ENCODE assay signal across 10 cellular contexts in the genomic region with DNA sequence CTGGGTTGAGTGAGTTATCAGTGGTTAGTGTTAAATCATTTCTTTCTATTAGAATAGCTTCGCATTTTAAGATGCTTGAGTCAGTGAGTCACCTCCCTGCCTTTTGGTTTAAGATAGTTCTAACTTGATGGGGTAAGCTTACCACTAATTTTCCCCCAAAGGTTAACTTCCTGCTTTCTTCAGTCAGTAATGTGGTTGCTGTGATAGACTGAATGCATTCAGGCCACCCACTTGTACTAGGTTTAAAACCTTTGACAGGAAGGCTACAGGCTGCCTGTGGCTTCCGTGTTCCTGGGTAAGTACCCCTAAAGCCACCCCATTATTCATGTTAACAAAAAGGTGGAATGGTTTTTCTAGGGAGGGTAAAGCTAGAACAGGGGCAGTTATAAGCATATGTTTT. TPM values are rescaled to one million over a fixed set of nuclear protein-coding genes. Genes with fewer than 3 reads are reported as not detected.
DNase-seq lines count a peak whose midpoint lies in the region; ATAC-seq and TF ChIP-seq lines count a peak whose summit lies in the region.
"Had no signal": no experiment of that assay in that cellular context is flagged by ENCODE, and none has a peak within 500 bp of the region (broad histone marks: within the 10 kb centered on the region; RNA-seq: fewer than 3 reads in every experiment).

No MANE protein-coding gene starts in this region.

- POLR2A ChIA-PET in WTC11 (lab: Charles Lee) = no interaction called here

- H2AFZ ChIP-seq in Loucy (ENCODE audit: low read length) = no peak overlapping the region

- peaks cover 18% of the 10 kb centered on the region for H3K4me1 ChIP-seq in Loucy (ENCODE audit: insufficient read depth, low read length, poor library complexity, severe bottlenecking)

- H3K36me3 Mint-ChIP-seq in WTC11 = peaks cover 80% of the 10 kb centered on the region
- H3K36me3 Mint-ChIP-seq in activated naive CD8-positive, alpha-beta T cell treated with anti-CD3 and anti-CD28 coated beads, Interleukin-2, amount 50 U/mL, for 24 hours (ENCODE audit: low read depth) = peaks cover 21% of the 10 kb centered on the region

- no peaks in the 10 kb centered on the region for H3K36me3 ChIP-seq in Loucy (ENCODE audit: insufficient read depth, low read length)

- peak overlapping the region; percentile 35 for H3K4me3 ChIP-seq in Loucy (ENCODE audit: low read length, poor library complexity, severe bottlenecking)

- no peak overlapping the region for H3K9ac ChIP-seq in Loucy (ENCODE audit: low read depth, low read length, poor library complexity, severe bottlenecking)

- peak overlapping the region; percentile 76 for H3K4me3 Mint-ChIP-seq in WTC11
- H3K4me3 Mint-ChIP-seq in activated naive CD8-positive, alpha-beta T cell treated with anti-CD3 and anti-CD28 coated beads, Interleukin-2, amount 50 U/mL, for 24 hours = no peak overlapping the region
- H3K4me3 Mint-ChIP-seq: nephron progenitor cell had no signal

- peaks cover 18% of the 10 kb centered on the region for H3K4me1 Mint-ChIP-seq in WTC11
- H3K4me1 Mint-ChIP-seq in activated naive CD8-positive, alpha-beta T cell treated with anti-CD3 and anti-CD28 coated beads, Interleukin-2, amount 50 U/mL, for 24 hours = peaks cover 26% of the 10 kb centered on the region

- TF ChIP-seq CTCF in Loucy (conservative IDR thresholded peaks at IDR 0.05; ENCODE audit: low read length) = no peak
- no peak for TF ChIP-seq CTCF in WTC11 (IDR thresholded peaks at IDR 0.05)

- no peaks in the 10 kb centered on the region for H3F3A ChIP-seq in Loucy (ENCODE audit: low read depth)

- H3K27me3 Mint-ChIP-seq in WTC11 (ENCODE audit: low read depth) = peaks cover 8% of the 10 kb centered on the region
- H3K27me3 Mint-ChIP-seq in activated naive CD8-positive, alpha-beta T cell treated with anti-CD3 and anti-CD28 coated beads, Interleukin-2, amount 50 U/mL, for 24 hours = no peaks in the 10 kb centered on the region

- no peak for DNase-seq in WTC11 (ENCODE audit: low spot score)
- peak; percentile 26 for DNase-seq in activated naive CD8-positive, alpha-beta T cell treated with anti-CD3 and anti-CD28 coated beads, Interleukin-2, amount 50 U/mL, for 24 hours
- DNase-seq in stimulated activated CD8-positive, alpha-beta memory T cell treated with anti-CD3 and anti-CD28 coated beads, Interleukin-12 subunit alpha, Interleukin-12 subunit beta, amount 100 ng/mL, for 4 hours (ENCODE audit: low read depth) = peak; percentile 19
- DNase-seq in NK-92 treated with Interleukin-12 subunit alpha and Interleukin-12 subunit beta, amount 100 ng/mL, for 24 hours (lab: John Stamatoyannopoulos, UW) = no peak
- DNase-seq: NCI-H69, nephron progenitor cell had no signal

- no peaks in the 10 kb centered on the region for H3K27me3 ChIP-seq in Loucy (ENCODE audit: insufficient read depth, low read length, poor library complexity, severe bottlenecking)

- ATAC-seq in WTC11 (no peak), HG03196 (IDR thresholded peaks at IDR 0.05; ENCODE audit: unreplicated experiment) (no peak), GM21381 (IDR thresholded peaks at IDR 0.05; ENCODE audit: unreplicated experiment) (no peak)
- ATAC-seq in activated naive CD8-positive, alpha-beta T cell treated with anti-CD3 and anti-CD28 coated beads, Interleukin-2, amount 50 U/mL, for 24 hours = peak; percentile 99

- H3K9me3 Mint-ChIP-seq in WTC11 = peaks cover 75% of the 10 kb centered on the region
- peaks cover 37% of the 10 kb centered on the region for H3K9me3 Mint-ChIP-seq in activated naive CD8-positive, alpha-beta T cell treated with anti-CD3 and anti-CD28 coated beads, Interleukin-2, amount 50 U/mL, for 24 hours

- peak overlapping the region; percentile 41 for H3K4me2 ChIP-seq in Loucy (ENCODE audit: low read depth, low read length, poor library complexity, severe bottlenecking)

- no peak overlapping the region for H3K27ac Mint-ChIP-seq in WTC11
- no peak overlapping the region for H3K27ac Mint-ChIP-seq in activated naive CD8-positive, alpha-beta T cell treated with anti-CD3 and anti-CD28 coated beads, Interleukin-2, amount 50 U/mL, for 24 hours
- H3K27ac Mint-ChIP-seq: nephron progenitor cell had no signal

- H3K79me2 ChIP-seq in Loucy (ENCODE audit: insufficient read depth, low read length) = peaks cover 15% of the 10 kb centered on the region

- no peaks in the 10 kb centered on the region for H4K20me1 ChIP-seq in Loucy (ENCODE audit: insufficient read depth, low read length, poor library complexity, severe bottlenecking)

- no peaks in the 10 kb centered on the region; the same call in 1 of the 2 replicates for H3K9me3 ChIP-seq in Loucy (ENCODE audit: insufficient read depth, low read depth, low read length)

- CTCF ChIA-PET in WTC11 (lab: Charles Lee) = no interaction called here

- H3K9me2 ChIP-seq in Loucy (replicated peaks; ENCODE audit: low read depth, low read length) = no peaks in the 10 kb centered on the region

TF ChIP-seq in WTC11, 78 proteins besides CTCF, POLR2A, EP300 and RAD21 (continues in another document):
- no peak for TF ChIP-seq ZNF263 (CRISPR knock-in tag; IDR thresholded peaks at IDR 0.05; ENCODE audit: low read depth)
- TF ChIP-seq, protein P1, sequence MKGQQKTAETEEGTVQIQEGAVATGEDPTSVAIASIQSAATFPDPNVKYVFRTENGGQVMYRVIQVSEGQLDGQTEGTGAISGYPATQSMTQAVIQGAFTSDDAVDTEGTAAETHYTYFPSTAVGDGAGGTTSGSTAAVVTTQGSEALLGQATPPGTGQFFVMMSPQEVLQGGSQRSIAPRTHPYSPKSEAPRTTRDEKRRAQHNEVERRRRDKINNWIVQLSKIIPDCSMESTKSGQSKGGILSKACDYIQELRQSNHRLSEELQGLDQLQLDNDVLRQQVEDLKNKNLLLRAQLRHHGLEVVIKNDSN (CRISPR knock-in tag; IDR thresholded peaks at IDR 0.05) = no peak
- TF ChIP-seq KAT7 (CRISPR knock-in tag; IDR thresholded peaks at IDR 0.05; ENCODE audit: borderline replicate concordance) = no peak
- TF ChIP-seq GRHL2 (CRISPR knock-in tag; IDR thresholded peaks at IDR 0.05; ENCODE audit: insufficient replicate concordance, severe bottlenecking) = no peak
- TF ChIP-seq, protein P2, sequence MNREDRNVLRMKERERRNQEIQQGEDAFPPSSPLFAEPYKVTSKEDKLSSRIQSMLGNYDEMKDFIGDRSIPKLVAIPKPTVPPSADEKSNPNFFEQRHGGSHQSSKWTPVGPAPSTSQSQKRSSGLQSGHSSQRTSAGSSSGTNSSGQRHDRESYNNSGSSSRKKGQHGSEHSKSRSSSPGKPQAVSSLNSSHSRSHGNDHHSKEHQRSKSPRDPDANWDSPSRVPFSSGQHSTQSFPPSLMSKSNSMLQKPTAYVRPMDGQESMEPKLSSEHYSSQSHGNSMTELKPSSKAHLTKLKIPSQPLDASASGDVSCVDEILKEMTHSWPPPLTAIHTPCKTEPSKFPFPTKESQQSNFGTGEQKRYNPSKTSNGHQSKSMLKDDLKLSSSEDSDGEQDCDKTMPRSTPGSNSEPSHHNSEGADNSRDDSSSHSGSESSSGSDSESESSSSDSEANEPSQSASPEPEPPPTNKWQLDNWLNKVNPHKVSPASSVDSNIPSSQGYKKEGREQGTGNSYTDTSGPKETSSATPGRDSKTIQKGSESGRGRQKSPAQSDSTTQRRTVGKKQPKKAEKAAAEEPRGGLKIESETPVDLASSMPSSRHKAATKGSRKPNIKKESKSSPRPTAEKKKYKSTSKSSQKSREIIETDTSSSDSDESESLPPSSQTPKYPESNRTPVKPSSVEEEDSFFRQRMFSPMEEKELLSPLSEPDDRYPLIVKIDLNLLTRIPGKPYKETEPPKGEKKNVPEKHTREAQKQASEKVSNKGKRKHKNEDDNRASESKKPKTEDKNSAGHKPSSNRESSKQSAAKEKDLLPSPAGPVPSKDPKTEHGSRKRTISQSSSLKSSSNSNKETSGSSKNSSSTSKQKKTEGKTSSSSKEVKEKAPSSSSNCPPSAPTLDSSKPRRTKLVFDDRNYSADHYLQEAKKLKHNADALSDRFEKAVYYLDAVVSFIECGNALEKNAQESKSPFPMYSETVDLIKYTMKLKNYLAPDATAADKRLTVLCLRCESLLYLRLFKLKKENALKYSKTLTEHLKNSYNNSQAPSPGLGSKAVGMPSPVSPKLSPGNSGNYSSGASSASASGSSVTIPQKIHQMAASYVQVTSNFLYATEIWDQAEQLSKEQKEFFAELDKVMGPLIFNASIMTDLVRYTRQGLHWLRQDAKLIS (CRISPR knock-in tag; IDR thresholded peaks at IDR 0.05; ENCODE audit: borderline replicate concordance) = no peak
- no peak for TF ChIP-seq ZNF219 (CRISPR knock-in tag; IDR thresholded peaks at IDR 0.05; ENCODE audit: borderline replicate concordance)
- TF ChIP-seq, protein P3, sequence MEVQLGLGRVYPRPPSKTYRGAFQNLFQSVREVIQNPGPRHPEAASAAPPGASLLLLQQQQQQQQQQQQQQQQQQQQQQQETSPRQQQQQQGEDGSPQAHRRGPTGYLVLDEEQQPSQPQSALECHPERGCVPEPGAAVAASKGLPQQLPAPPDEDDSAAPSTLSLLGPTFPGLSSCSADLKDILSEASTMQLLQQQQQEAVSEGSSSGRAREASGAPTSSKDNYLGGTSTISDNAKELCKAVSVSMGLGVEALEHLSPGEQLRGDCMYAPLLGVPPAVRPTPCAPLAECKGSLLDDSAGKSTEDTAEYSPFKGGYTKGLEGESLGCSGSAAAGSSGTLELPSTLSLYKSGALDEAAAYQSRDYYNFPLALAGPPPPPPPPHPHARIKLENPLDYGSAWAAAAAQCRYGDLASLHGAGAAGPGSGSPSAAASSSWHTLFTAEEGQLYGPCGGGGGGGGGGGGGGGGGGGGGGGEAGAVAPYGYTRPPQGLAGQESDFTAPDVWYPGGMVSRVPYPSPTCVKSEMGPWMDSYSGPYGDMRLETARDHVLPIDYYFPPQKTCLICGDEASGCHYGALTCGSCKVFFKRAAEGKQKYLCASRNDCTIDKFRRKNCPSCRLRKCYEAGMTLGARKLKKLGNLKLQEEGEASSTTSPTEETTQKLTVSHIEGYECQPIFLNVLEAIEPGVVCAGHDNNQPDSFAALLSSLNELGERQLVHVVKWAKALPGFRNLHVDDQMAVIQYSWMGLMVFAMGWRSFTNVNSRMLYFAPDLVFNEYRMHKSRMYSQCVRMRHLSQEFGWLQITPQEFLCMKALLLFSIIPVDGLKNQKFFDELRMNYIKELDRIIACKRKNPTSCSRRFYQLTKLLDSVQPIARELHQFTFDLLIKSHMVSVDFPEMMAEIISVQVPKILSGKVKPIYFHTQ (CRISPR knock-in tag; IDR thresholded peaks at IDR 0.05) = no peak
- TF ChIP-seq HMGA2 (CRISPR knock-in tag; IDR thresholded peaks at IDR 0.05) = no peak

RNA-seq across cellular contexts. Expression of a gene that starts 25.3 kb away (rescaled TPM):
- 2.1 to 3.5 TPM (median 2.7 TPM) in 3 replicates for total RNA-seq in WTC11 (2021)
- total RNA-seq: ureter had no signal

RNA-seq across cellular contexts. Expression of a gene that starts 25.6 kb away (rescaled TPM):
- total RNA-seq in WTC11 (2021) = not detected in 3 replicates
- total RNA-seq: ureter had no signal

RNA-seq across cellular contexts. Expression of a gene that starts 37.7 kb away (rescaled TPM):
- total RNA-seq in WTC11 (2021) = 0.20 TPM in 1 of 3 replicates, not detected in the others

Comparison
In these comparisons a context has a peak if more than half of its experiments do, and no peak if none do; other contexts are left out.
1. DNase-seq: peak in activated naive CD8-positive, alpha-beta T cell treated with anti-CD3 and anti-CD28 coated beads, Interleukin-2, amount 50 U/mL, for 24 hours (single experiment) and stimulated activated CD8-positive, alpha-beta memory T cell treated with anti-CD3 and anti-CD28 coated beads, Interleukin-12 subunit alpha, Interleukin-12 subunit beta, amount 100 ng/mL, for 4 hours (single experiment); none in WTC11 (single experiment) and NK-92 treated with Interleukin-12 subunit alpha and Interleukin-12 subunit beta, amount 100 ng/mL, for 24 hours (single experiment).